ENCODE assay signal across 8 cellular contexts in the genomic region with DNA sequence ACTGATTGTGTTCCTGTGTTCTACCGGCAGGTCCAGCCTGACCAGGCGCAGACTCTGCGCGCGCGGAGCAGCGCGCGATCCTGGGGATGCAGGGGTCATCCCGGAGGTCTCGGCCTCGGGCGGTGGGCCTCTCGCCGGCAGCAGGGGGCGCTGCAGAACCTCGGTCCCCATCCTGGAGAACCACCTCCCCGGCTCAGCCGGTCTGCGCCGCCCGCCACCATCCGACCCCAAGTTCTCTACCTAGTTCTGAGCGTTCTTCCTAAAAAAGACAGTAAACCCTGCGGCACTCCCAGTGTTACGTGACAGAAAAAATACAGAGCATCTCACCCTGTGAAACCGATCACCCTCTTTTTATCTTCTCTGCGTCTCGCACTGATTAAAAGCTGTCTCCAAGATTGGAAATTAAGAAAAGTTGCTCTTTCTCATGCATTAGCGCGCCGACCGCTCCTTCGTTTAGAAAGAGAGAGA. TPM values are rescaled to one million over a fixed set of nuclear protein-coding genes. Genes with fewer than 3 reads are reported as not detected.
A peak's percentile ranks its signal among the peaks of the same experiment; 100 is the strongest.
DNase-seq lines count a peak whose midpoint lies in the region; ATAC-seq and TF ChIP-seq lines count a peak whose summit lies in the region.

No MANE protein-coding gene starts in this region.

- TF ChIP-seq CTCF in GM06990 (IDR thresholded peaks at IDR 0.05; ENCODE audit: insufficient read depth, low read length, poor library complexity, severe bottlenecking) (peak; percentile 92), LNCAP (IDR thresholded peaks at IDR 0.05) (peak; percentile 75), choroid plexus epithelial cell (conservative IDR thresholded peaks at IDR 0.05; ENCODE audit: low read depth, low read length) (peak; percentile 75)

- H3K4me3 ChIP-seq in GM06990 (replicated peaks; ENCODE audit: low read depth, low read length) (peak overlapping the region; percentile 60), choroid plexus epithelial cell (ENCODE audit: low read depth, low read length) (peak overlapping the region; percentile 57)

- ATAC-seq in activated CD4-positive, CD25-positive, alpha-beta regulatory T cell treated with anti-CD3 and anti-CD28 coated beads, Interleukin-2, amount 50 U/mL, for 24 hours = peak; percentile 82 to 85
- peak; percentile 74 for ATAC-seq in left lobe of liver

- no peaks in the 10 kb centered on the region for H3K36me3 ChIP-seq in GM06990 (ENCODE audit: control insufficient read depth, insufficient read depth, low read length)

- H3K27me3 ChIP-seq in GM06990 (replicated peaks; ENCODE audit: control insufficient read depth, insufficient read depth, low read length) = no peaks in the 10 kb centered on the region; the same call in 1 of the 2 replicates

- DNase-seq in GM06990 (ENCODE audit: extremely low read depth, insufficient read length) (peak; percentile 82), GOT3 (lab: John Stamatoyannopoulos, UW) (peak; percentile 24), choroid plexus epithelial cell (ENCODE audit: low read depth) (peak; percentile 70), left lobe of liver (ENCODE audit: low spot score) (no peak), DMS79 treated with DMSO at 0.1 percent for 48 hours (lab: John Stamatoyannopoulos, UW) (no peak)
- peak; percentile 86 for DNase-seq in stimulated activated CD4-positive, alpha-beta T cell treated with anti-CD3 and anti-CD28 coated beads, Interleukin-1b, Interleukin-23, amount 100 ng/mL, for 48 hours

RNA-seq across cellular contexts. Expression of a gene that starts 1.6 kb away (rescaled TPM):
- total RNA-seq in left lobe of liver = 0.25 TPM

Comparison
In these comparisons a context has a peak if more than half of its experiments do, and no peak if none do; other contexts are left out.
1. DNase-seq: peak in GM06990 (single experiment), GOT3 (single experiment), choroid plexus epithelial cell (single experiment) and stimulated activated CD4-positive, alpha-beta T cell treated with anti-CD3 and anti-CD28 coated beads, Interleukin-1b, Interleukin-23, amount 100 ng/mL, for 48 hours (single experiment); none in left lobe of liver (single experiment) and DMS79 treated with DMSO at 0.1 percent for 48 hours (single experiment).
2. Peak in every context shown above with its lines, with median percentiles within 50 percentile points of each other: CTCF ChIP-seq.